ENCODE assay signal across 34 cellular contexts in genomic region chr17:81986606-81987005, GRCh38. TPM values are rescaled to one million over a fixed set of nuclear protein-coding genes. Genes with fewer than 3 reads are reported as not detected.
"Had no signal": no experiment of that assay in that cellular context is flagged by ENCODE, and none has a peak within 500 bp of the region (broad histone marks: within the 10 kb centered on the region; RNA-seq: fewer than 3 reads in every experiment).

No MANE protein-coding gene starts in this region.

- H3K27ac Mint-ChIP-seq: activated B cell treated with CpG ODN at 0.5 μM for 24 hours; activated naive CD8-positive, alpha-beta T cell treated with anti-CD3 and anti-CD28 coated beads, Interleukin-2, amount 50 U/mL, for 24 hours; dendritic cell treated with granulocyte-macrophage colony-stimulating factor and Interleukin-4, amounts not matched to agents 40 ng/mL and 50 ng/mL, for 4 days; naive B cell; nephron progenitor cell; T-helper 1 cell treated with Interleukin-12 subunit alpha and Interleukin-12 subunit beta and Interleukin-4 antibody, amounts not matched to agents 30 μg/mL and 1 μg/mL, for 36 hours had no signal

- H3K4me3 Mint-ChIP-seq: activated B cell treated with CpG ODN at 0.5 μM for 24 hours; activated naive CD8-positive, alpha-beta T cell treated with anti-CD3 and anti-CD28 coated beads, Interleukin-2, amount 50 U/mL, for 24 hours; dendritic cell treated with granulocyte-macrophage colony-stimulating factor and Interleukin-4, amounts not matched to agents 40 ng/mL and 50 ng/mL, for 4 days; naive B cell; nephron progenitor cell; T-helper 1 cell treated with Interleukin-12 subunit alpha and Interleukin-12 subunit beta and Interleukin-4 antibody, amounts not matched to agents 30 μg/mL and 1 μg/mL, for 36 hours had no signal

- ATAC-seq: activated naive CD8-positive, alpha-beta T cell treated with anti-CD3 and anti-CD28 coated beads, Interleukin-2, amount 50 U/mL, for 24 hours; heart right ventricle; left ventricle myocardium superior; pancreas had no signal

- H3K27me3 ChIP-seq: esophagus squamous epithelium, heart right ventricle, pancreas, sigmoid colon, suprapubic skin, tibial nerve, uterus had no signal

- H3K4me3 ChIP-seq: esophagus squamous epithelium, heart right ventricle, pancreas, prostate gland, sigmoid colon, suprapubic skin, tibial nerve, uterus had no signal

- H3K27ac ChIP-seq: epithelial cell of prostate, esophagus squamous epithelium, heart right ventricle, pancreas, prostate gland, sigmoid colon, suprapubic skin, tibial nerve, uterus had no signal

- H3K4me1 Mint-ChIP-seq: activated naive CD8-positive, alpha-beta T cell treated with anti-CD3 and anti-CD28 coated beads, Interleukin-2, amount 50 U/mL, for 24 hours had no signal

- H3K9me3 ChIP-seq: esophagus squamous epithelium, heart right ventricle, pancreas, prostate gland, sigmoid colon, suprapubic skin, tibial nerve, uterus had no signal

- DNase-seq: activated B cell treated with CpG ODN at 0.5 μM for 24 hours; activated CD4-positive, alpha-beta T cell treated with anti-CD3 and anti-CD28 coated beads for 4 hours; activated CD4-positive, alpha-beta T cell treated with anti-CD3 and anti-CD28 coated beads, Interleukin-2, amount 50 U/mL, for 4 hours; activated CD8-positive, alpha-beta memory T cell treated with anti-CD3 and anti-CD28 coated beads, Interleukin-2, amount 50 U/mL, for 4 hours; activated gamma-delta T cell; activated naive CD4-positive, alpha-beta T cell treated with anti-CD3 and anti-CD28 coated beads, Interleukin-2, amount 50 U/mL, for 16 hours; activated naive CD8-positive, alpha-beta T cell treated with anti-CD3 and anti-CD28 coated beads, Interleukin-2, amount 50 U/mL, for 24 hours; activated T-cell treated with anti-CD3 and anti-CD28 coated beads, Interleukin-2, amount 50 U/mL, for 1 hour; amygdala; caudate nucleus; esophagus squamous epithelium; foreskin melanocyte; heart right ventricle; left ventricle myocardium superior; naive B cell; nephron progenitor cell; nucleus accumbens; pancreas; retina; sigmoid colon; small intestine; stimulated activated CD4-positive, alpha-beta T cell treated with anti-CD3 and anti-CD28 coated beads, Interleukin-4, amount 100 ng/mL, for 4 hours; stimulated activated CD8-positive, alpha-beta memory T cell treated with anti-CD3 and anti-CD28 coated beads, Interleukin-4, amount 100 ng/mL, for 48 hours; stimulated activated naive CD4-positive, alpha-beta T cell; uterus had no signal

- H3K36me3 ChIP-seq: prostate gland, uterus had no signal

- H3K27me3 Mint-ChIP-seq: activated B cell treated with CpG ODN at 0.5 μM for 24 hours; activated naive CD8-positive, alpha-beta T cell treated with anti-CD3 and anti-CD28 coated beads, Interleukin-2, amount 50 U/mL, for 24 hours; dendritic cell treated with granulocyte-macrophage colony-stimulating factor and Interleukin-4, amounts not matched to agents 40 ng/mL and 50 ng/mL, for 4 days; naive B cell had no signal

- H3K9me3 Mint-ChIP-seq: activated B cell treated with CpG ODN at 0.5 μM for 24 hours; activated naive CD8-positive, alpha-beta T cell treated with anti-CD3 and anti-CD28 coated beads, Interleukin-2, amount 50 U/mL, for 24 hours; dendritic cell treated with granulocyte-macrophage colony-stimulating factor and Interleukin-4, amounts not matched to agents 40 ng/mL and 50 ng/mL, for 4 days; naive B cell; T-helper 1 cell treated with Interleukin-12 subunit alpha and Interleukin-12 subunit beta and Interleukin-4 antibody, amounts not matched to agents 30 μg/mL and 1 μg/mL, for 36 hours had no signal

- H3K4me1 ChIP-seq: uterus had no signal

RNA-seq across cellular contexts. Expression of gene NOTUM, which starts 25.6 kb away (rescaled TPM):
- total RNA-seq: activated B cell treated with CpG ODN at 0.5 μM for 24 hours, glomerular endothelial cell, sigmoid colon, tibial nerve had no signal

RNA-seq across cellular contexts. Expression of gene MYADML2, which starts 39.6 kb away (rescaled TPM):
- total RNA-seq: activated B cell treated with CpG ODN at 0.5 μM for 24 hours; activated CD8-positive, alpha-beta memory T cell treated with anti-CD3 and anti-CD28 coated beads for 36 hours; esophagus squamous epithelium; glomerular endothelial cell; lung microvascular endothelial cell; pancreas; sigmoid colon; suprapubic skin; tibial nerve; uterus had no signal
- polyA plus RNA-seq: pancreas, sigmoid colon had no signal
